1 cellular context compared by ENCODE assay signal in the genomic region with DNA sequence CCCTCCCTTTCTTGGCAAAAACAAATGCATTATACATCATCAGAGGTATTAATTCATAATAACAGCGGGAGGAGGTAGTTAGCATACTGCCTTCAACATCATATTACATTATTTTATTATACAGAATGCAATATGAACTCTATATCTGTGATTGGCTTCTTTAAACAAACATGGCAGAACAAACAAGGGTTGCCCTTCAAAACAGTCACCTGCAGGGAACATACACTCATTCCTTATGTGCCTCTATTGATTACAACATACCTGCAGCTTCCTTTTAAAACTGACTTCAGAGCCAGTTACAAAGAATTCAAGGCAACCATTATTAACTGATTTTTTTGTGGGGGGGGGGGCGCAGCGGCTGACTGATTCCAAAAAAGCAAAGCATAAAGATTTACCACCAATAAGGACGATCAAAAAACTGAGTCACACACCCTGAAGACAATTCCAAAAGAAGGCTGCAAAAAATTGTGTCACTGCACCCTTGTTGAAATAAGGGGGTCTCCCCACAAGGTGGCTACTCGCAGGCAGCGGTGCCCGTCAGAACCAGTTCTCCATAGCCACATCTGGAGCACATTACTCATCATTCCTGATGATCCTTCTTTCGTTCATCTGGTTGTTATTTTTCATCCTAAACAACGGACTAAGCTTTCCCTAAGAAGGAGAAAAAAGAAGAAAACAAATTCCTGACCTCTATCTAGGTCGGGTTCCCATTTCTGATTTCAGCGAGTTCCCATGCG.
TF ChIP-seq lines count a peak whose summit lies in the region.

No MANE protein-coding gene starts in this region.

TF ChIP-seq in HepG2, 621 proteins besides CTCF, POLR2A, EP300 and RAD21:
- peak; percentile 9; the same call in 1 of the 2 replicates for TF ChIP-seq CEBPB (IDR thresholded peaks at IDR 0.05; ENCODE audit: borderline replicate concordance, low read depth, low read length)
- 0 out of 2 replicates have a peak, but pooled peaks have one; percentile 18 for TF ChIP-seq TCF7 (IDR thresholded peaks at IDR 0.05; ENCODE audit: low read depth)
- TF ChIP-seq, protein P1, sequence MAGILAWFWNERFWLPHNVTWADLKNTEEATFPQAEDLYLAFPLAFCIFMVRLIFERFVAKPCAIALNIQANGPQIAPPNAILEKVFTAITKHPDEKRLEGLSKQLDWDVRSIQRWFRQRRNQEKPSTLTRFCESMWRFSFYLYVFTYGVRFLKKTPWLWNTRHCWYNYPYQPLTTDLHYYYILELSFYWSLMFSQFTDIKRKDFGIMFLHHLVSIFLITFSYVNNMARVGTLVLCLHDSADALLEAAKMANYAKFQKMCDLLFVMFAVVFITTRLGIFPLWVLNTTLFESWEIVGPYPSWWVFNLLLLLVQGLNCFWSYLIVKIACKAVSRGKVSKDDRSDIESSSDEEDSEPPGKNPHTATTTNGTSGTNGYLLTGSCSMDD (CRISPR knock-in tag; IDR thresholded peaks at IDR 0.05): no peak
- TF ChIP-seq MYPOP (CRISPR knock-in tag; IDR thresholded peaks at IDR 0.05): no peak
- TF ChIP-seq CEBPG (CRISPR knock-in tag; IDR thresholded peaks at IDR 0.05): 0 out of 2 replicates have a peak, but pooled peaks have one; percentile 6
